ENCODE assay signal across 16 cellular contexts in the genomic region with DNA sequence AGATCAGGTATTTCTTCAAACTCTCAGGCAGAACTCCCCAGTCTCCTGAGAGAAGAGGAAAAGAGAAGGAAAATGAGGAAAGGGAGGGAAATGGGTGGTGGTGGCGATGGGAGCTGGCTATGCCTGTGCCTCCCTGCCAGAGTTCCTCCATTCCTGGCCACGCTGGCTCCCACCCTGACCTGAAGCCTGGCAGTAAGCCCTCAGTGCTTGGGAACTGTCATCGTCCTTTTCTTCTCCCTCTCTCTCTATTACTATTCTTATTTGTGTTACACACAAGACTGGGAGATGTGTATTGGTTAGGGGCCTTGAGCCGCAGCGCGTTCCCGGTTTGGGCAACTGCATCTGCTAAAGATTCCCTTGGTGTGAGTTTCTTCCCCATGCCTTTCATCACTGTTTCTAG.
"Had no signal": no experiment of that assay in that cellular context is flagged by ENCODE, and none has a peak within 500 bp of the region (broad histone marks: within the 10 kb centered on the region; RNA-seq: fewer than 3 reads in every experiment).

No MANE protein-coding gene starts in this region.

- ATAC-seq: foreskin keratinocyte; left colon; mucosa of descending colon; naive thymus-derived CD8-positive, alpha-beta T cell had no signal

- H3K9me3 Mint-ChIP-seq: type B pancreatic cell had no signal

- DNase-seq: cortex of kidney; dorsolateral prefrontal cortex; effector memory CD4-positive, alpha-beta T cell; esophagus squamous epithelium; foreskin keratinocyte; kidney; left colon; mucosa of descending colon; naive thymus-derived CD8-positive, alpha-beta T cell; posterior cingulate gyrus; sigmoid colon; stimulated activated naive CD4-positive, alpha-beta T cell treated with Interleukin-2 at 50 U/mL for 16 hours; thyroid gland had no signal

- H3K4me3 Mint-ChIP-seq: naive thymus-derived CD8-positive, alpha-beta T cell; type B pancreatic cell had no signal

- H3K27me3 ChIP-seq: dorsolateral prefrontal cortex, esophagus squamous epithelium, foreskin keratinocyte, neutrophil, sigmoid colon, thyroid gland had no signal

- H3K27ac Mint-ChIP-seq: type B pancreatic cell had no signal

- H3K4me1 ChIP-seq: thyroid gland had no signal

- H3K27ac ChIP-seq: esophagus squamous epithelium, foreskin keratinocyte, neutrophil, sigmoid colon, thyroid gland had no signal

- H3K9me3 ChIP-seq: esophagus squamous epithelium, mucosa of descending colon, neutrophil, sigmoid colon, thyroid gland had no signal

- H3K4me3 ChIP-seq: dorsolateral prefrontal cortex, esophagus squamous epithelium, mucosa of descending colon, sigmoid colon, skin epidermis, thyroid gland had no signal

- H3K27me3 Mint-ChIP-seq: naive thymus-derived CD8-positive, alpha-beta T cell; type B pancreatic cell had no signal
